In genomic region chr12:109460538-109460937, GRCh38 we compare ENCODE assay signal across 1 cellular context.
TF ChIP-seq lines count a peak whose summit lies in the region.

No MANE protein-coding gene starts in this region.

TF ChIP-seq in SK-N-SH treated with all-trans-retinoic acid at 6 μM for 48 hours, 23 proteins besides CTCF, POLR2A, EP300 and RAD21 (continued from another document):
- no peak for TF ChIP-seq ISL1 (CRISPR knock-in tag; IDR thresholded peaks at IDR 0.05)
- TF ChIP-seq ESRRG (CRISPR knock-in tag; IDR thresholded peaks at IDR 0.05): no peak
- TF ChIP-seq, protein P1, sequence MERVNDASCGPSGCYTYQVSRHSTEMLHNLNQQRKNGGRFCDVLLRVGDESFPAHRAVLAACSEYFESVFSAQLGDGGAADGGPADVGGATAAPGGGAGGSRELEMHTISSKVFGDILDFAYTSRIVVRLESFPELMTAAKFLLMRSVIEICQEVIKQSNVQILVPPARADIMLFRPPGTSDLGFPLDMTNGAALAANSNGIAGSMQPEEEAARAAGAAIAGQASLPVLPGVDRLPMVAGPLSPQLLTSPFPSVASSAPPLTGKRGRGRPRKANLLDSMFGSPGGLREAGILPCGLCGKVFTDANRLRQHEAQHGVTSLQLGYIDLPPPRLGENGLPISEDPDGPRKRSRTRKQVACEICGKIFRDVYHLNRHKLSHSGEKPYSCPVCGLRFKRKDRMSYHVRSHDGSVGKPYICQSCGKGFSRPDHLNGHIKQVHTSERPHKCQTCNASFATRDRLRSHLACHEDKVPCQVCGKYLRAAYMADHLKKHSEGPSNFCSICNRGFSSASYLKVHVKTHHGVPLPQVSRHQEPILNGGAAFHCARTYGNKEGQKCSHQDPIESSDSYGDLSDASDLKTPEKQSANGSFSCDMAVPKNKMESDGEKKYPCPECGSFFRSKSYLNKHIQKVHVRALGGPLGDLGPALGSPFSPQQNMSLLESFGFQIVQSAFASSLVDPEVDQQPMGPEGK (CRISPR knock-in tag; IDR thresholded peaks at IDR 0.05; ENCODE audit: borderline replicate concordance): no peak
- TF ChIP-seq ZNF565 (CRISPR knock-in tag; conservative IDR thresholded peaks at IDR 0.05; ENCODE audit: low read depth): no peak
- no peak for TF ChIP-seq PPARA (CRISPR knock-in tag; IDR thresholded peaks at IDR 0.05; ENCODE audit: borderline replicate concordance)
- TF ChIP-seq, protein P2, sequence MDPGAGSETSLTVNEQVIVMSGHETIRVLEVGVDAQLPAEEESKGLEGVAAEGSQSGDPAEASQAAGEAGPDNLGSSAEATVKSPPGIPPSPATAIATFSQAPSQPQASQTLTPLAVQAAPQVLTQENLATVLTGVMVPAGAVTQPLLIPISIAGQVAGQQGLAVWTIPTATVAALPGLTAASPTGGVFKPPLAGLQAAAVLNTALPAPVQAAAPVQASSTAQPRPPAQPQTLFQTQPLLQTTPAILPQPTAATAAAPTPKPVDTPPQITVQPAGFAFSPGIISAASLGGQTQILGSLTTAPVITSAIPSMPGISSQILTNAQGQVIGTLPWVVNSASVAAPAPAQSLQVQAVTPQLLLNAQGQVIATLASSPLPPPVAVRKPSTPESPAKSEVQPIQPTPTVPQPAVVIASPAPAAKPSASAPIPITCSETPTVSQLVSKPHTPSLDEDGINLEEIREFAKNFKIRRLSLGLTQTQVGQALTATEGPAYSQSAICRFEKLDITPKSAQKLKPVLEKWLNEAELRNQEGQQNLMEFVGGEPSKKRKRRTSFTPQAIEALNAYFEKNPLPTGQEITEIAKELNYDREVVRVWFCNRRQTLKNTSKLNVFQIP (CRISPR knock-in tag; IDR thresholded peaks at IDR 0.05; ENCODE audit: borderline replicate concordance, low read depth): no peak
- no peak for TF ChIP-seq ZFP3 (CRISPR knock-in tag; IDR thresholded peaks at IDR 0.05)
- no peak for TF ChIP-seq TOX (CRISPR knock-in tag; IDR thresholded peaks at IDR 0.05; ENCODE audit: borderline replicate concordance)
